In the genomic region with DNA sequence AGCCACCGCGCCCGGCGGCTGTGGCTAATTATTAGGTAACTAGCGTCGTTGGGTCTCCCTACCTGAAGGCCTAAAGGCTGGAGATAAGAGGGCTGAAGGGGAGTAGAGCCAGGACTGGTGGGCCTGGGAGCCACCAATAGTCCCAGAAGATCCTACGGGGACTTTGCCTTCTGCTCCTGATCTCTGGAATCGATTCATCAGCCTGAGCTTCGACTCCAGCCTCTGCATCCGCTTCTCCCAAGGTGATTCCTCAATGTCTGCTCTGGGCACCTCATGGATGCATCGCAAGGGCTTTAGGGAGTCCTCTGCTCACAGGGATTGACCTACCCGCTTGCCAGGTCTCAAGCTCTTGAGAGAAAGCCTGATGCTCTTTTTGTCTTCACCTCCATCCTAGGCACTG, we compare ENCODE assay signal across 15 cellular contexts. TPM values are rescaled to one million over a fixed set of nuclear protein-coding genes. Genes with fewer than 3 reads are reported as not detected.
DNase-seq lines count a peak whose midpoint lies in the region; ATAC-seq and TF ChIP-seq lines count a peak whose summit lies in the region.
"Had no signal": no experiment of that assay in that cellular context is flagged by ENCODE, and none has a peak within 500 bp of the region (broad histone marks: within the 10 kb centered on the region; RNA-seq: fewer than 3 reads in every experiment).

No MANE protein-coding gene starts in this region.

- H3K9me2 ChIP-seq in hepatocyte (replicated peaks; ENCODE audit: insufficient read depth) = no peaks in the 10 kb centered on the region

- H3K27ac ChIP-seq in HEK293 (ENCODE audit: extremely low read depth, low read depth, low read length) (no peak overlapping the region), testis (no peak overlapping the region), hepatocyte (no peak overlapping the region)

- no peaks in the 10 kb centered on the region for H3K27me3 Mint-ChIP-seq in T-helper 2 cell treated with Interferon-gamma antibody and Interleukin-4, amounts not matched to agents 5 μg/mL and 100 μg/mL, for 36 hours (ENCODE audit: low read depth)
- no peaks in the 10 kb centered on the region for H3K27me3 Mint-ChIP-seq in activated T-helper 17 cell treated with anti-CD3 and anti-CD28 coated beads, Interleukin-2, amount 50 U/mL, for 72 hours

- TF ChIP-seq CTCF in HEK293 (tag by site-specific recombination; IDR thresholded peaks at IDR 0.05) (no peak), testis (IDR thresholded peaks at IDR 0.05) (no peak), hepatocyte (IDR thresholded peaks at IDR 0.05; ENCODE audit: poor library complexity) (no peak)

- POLR2A ChIA-PET in HEK293 (lab: Yijun Ruan, JAX) = no interaction called here

- H3K36me3 Mint-ChIP-seq in T-helper 2 cell treated with Interferon-gamma antibody and Interleukin-4, amounts not matched to agents 5 μg/mL and 100 μg/mL, for 36 hours (ENCODE audit: low read depth) = peaks cover 19% of the 10 kb centered on the region
- peaks cover 15% of the 10 kb centered on the region for H3K36me3 Mint-ChIP-seq in activated T-helper 17 cell treated with anti-CD3 and anti-CD28 coated beads, Interleukin-2, amount 50 U/mL, for 72 hours (ENCODE audit: low read depth)

- DNase-seq in T-helper 2 cell treated with Interferon-gamma antibody and Interleukin-4, amounts not matched to agents 5 μg/mL and 100 μg/mL, for 36 hours (ENCODE audit: low spot score) = no peak
- no peak for DNase-seq in T-helper 2 cell
- DNase-seq in testis = no peak
- no peak for DNase-seq in AG08395 (ENCODE audit: low spot score)
- DNase-seq in hepatocyte (ENCODE audit: low spot score) = no peak
- DNase-seq in dedifferentiated amniotic fluid mesenchymal stem cell (ENCODE audit: extremely low spot score) = no peak
- DNase-seq: 8988T; C1 segment of cervical spinal cord; CD8-positive, alpha-beta T cell; COR-L47; DND-41; GDM1 had no signal

- H3K4me3 ChIP-seq in HEK293 (ENCODE audit: low read depth, low read length) (no peak overlapping the region), testis (peak overlapping the region; percentile 51 to 52), hepatocyte (no peak overlapping the region)

- no peak for ATAC-seq in activated T-helper 17 cell treated with anti-CD3 and anti-CD28 coated beads, Interleukin-2, amount 50 U/mL, for 72 hours (replicated peaks)
- ATAC-seq: CD8-positive, alpha-beta T cell; HepG2 had no signal

- CTCF ChIA-PET in HEK293 (lab: Yijun Ruan, JAX) = interaction anchor here (0.6 to 1.2 kb wide), 2 partner anchors 27 to 89 kb away, joined by 3 to 4 read pairs; no protein-coding TSS in a partner anchor

- no peaks in the 10 kb centered on the region; the same call in 1 of the 2 replicates for H3K4me1 ChIP-seq in HEK293 (ENCODE audit: control insufficient read depth, insufficient read depth, low read length)
- H3K4me1 ChIP-seq in testis = peaks cover 7% of the 10 kb centered on the region
- H3K4me1 ChIP-seq in hepatocyte (ENCODE audit: insufficient read depth) = peaks cover 15% of the 10 kb centered on the region

- no peak overlapping the region for H3K4me2 ChIP-seq in hepatocyte

- WGBS in testis, 2 donors = 59 to 79% methylated on average over 12 of the region's 12 CpGs
- WGBS in hepatocyte (ENCODE audit: low lambda C conversion rate, missing lambda C conversion rate) = 93% methylated on average over 8 of the region's 12 CpGs

- H3K9me3 Mint-ChIP-seq in T-helper 2 cell treated with Interferon-gamma antibody and Interleukin-4, amounts not matched to agents 5 μg/mL and 100 μg/mL, for 36 hours = no peaks in the 10 kb centered on the region
- no peaks in the 10 kb centered on the region for H3K9me3 Mint-ChIP-seq in activated T-helper 17 cell treated with anti-CD3 and anti-CD28 coated beads, Interleukin-2, amount 50 U/mL, for 72 hours
- H3K9me3 Mint-ChIP-seq: CD8-positive, alpha-beta T cell had no signal

- H2AFZ ChIP-seq in hepatocyte = no peak overlapping the region

- H3K9me3 ChIP-seq in HEK293 (ENCODE audit: control insufficient read depth, insufficient read depth, low read depth, low read length) (no peaks in the 10 kb centered on the region), testis (no peaks in the 10 kb centered on the region), hepatocyte (ENCODE audit: low read depth) (no peaks in the 10 kb centered on the region)

- peaks cover 25% of the 10 kb centered on the region for H3K4me1 Mint-ChIP-seq in T-helper 2 cell treated with Interferon-gamma antibody and Interleukin-4, amounts not matched to agents 5 μg/mL and 100 μg/mL, for 36 hours (ENCODE audit: low read depth)
- H3K4me1 Mint-ChIP-seq in activated T-helper 17 cell treated with anti-CD3 and anti-CD28 coated beads, Interleukin-2, amount 50 U/mL, for 72 hours = peaks cover 21% of the 10 kb centered on the region

- no peak for TF ChIP-seq POLR2A in testis (IDR thresholded peaks at IDR 0.05)

- H3K36me3 ChIP-seq in HEK293 (ENCODE audit: control insufficient read depth in 2 of 2, insufficient read depth in 1 of 2, low read length in 2 of 2) (peaks cover 0 to 4% of the 10 kb centered on the region in 2 experiments; a peak in 2 of 3 replicates), testis (ENCODE audit: low read depth, missing control alignments) (no peaks in the 10 kb centered on the region), hepatocyte (replicated peaks; ENCODE audit: insufficient read depth, low read depth) (no peaks in the 10 kb centered on the region)

- H3K4me3 Mint-ChIP-seq in T-helper 2 cell treated with Interferon-gamma antibody and Interleukin-4, amounts not matched to agents 5 μg/mL and 100 μg/mL, for 36 hours = no peak overlapping the region
- H3K4me3 Mint-ChIP-seq in activated T-helper 17 cell treated with anti-CD3 and anti-CD28 coated beads, Interleukin-2, amount 50 U/mL, for 72 hours = no peak overlapping the region
- H3K4me3 Mint-ChIP-seq: CD8-positive, alpha-beta T cell had no signal

- intact Hi-C loops in testis (cut with DNase I; ENCODE audit: low total_unique reads) = no loop called here

- no peaks in the 10 kb centered on the region for H3K79me2 ChIP-seq in hepatocyte

- H4K20me1 ChIP-seq in hepatocyte (ENCODE audit: insufficient read depth, poor library complexity, severe bottlenecking) = no peaks in the 10 kb centered on the region

- H3K27me3 ChIP-seq in testis (no peaks in the 10 kb centered on the region), hepatocyte (no peaks in the 10 kb centered on the region)

- H3K27ac Mint-ChIP-seq in T-helper 2 cell treated with Interferon-gamma antibody and Interleukin-4, amounts not matched to agents 5 μg/mL and 100 μg/mL, for 36 hours = peak overlapping the region; percentile 67
- H3K27ac Mint-ChIP-seq in activated T-helper 17 cell treated with anti-CD3 and anti-CD28 coated beads, Interleukin-2, amount 50 U/mL, for 72 hours = peak overlapping the region; percentile 1
- H3K27ac Mint-ChIP-seq: CD8-positive, alpha-beta T cell had no signal

TF ChIP-seq in HEK293, 187 proteins besides CTCF, POLR2A, EP300 and RAD21:
- TF ChIP-seq ZBTB17 (tag by site-specific recombination; IDR thresholded peaks at IDR 0.05) (peak; percentile 80), ZNF37A (tag by site-specific recombination; IDR thresholded peaks at IDR 0.05) (no peak), GLI4 (tag by site-specific recombination; IDR thresholded peaks at IDR 0.05) (no peak)

RNA-seq across cellular contexts. Expression of a gene that starts 14.7 kb away (rescaled TPM):
- 10 to 100 TPM; 64.2 to 76.4 TPM for total RNA-seq in activated T-helper 17 cell treated with anti-CD3 and anti-CD28 coated beads, Interleukin-2, amount 50 U/mL, for 72 hours
- total RNA-seq in testis (10 to 100 TPM; 54.9 to 59.8 TPM), hepatocyte (18.8 and 22.7 TPM in 2 replicates)
- polyA plus RNA-seq in testis (ENCODE audit: insufficient read depth, low read depth, low replicate concordance) (30.4 TPM), hepatocyte (13.6 and 18.9 TPM in 2 replicates)

RNA-seq across cellular contexts. Expression of a gene that starts 30.8 kb away (rescaled TPM):
- total RNA-seq in activated T-helper 17 cell treated with anti-CD3 and anti-CD28 coated beads, Interleukin-2, amount 50 U/mL, for 72 hours = 10 to 100 TPM; 24.0 to 31.3 TPM
- total RNA-seq in testis (10 to 100 TPM; 46.8 to 70.7 TPM), hepatocyte (15.0 and 16.2 TPM in 2 replicates)
- polyA plus RNA-seq in testis (ENCODE audit: insufficient read depth, low read depth, low replicate concordance) (30.3 TPM), hepatocyte (30.9 and 39.1 TPM in 2 replicates)

Comparison
In these comparisons a context has a peak if more than half of its experiments do, and no peak if none do; other contexts are left out.
1. H3K4me3 ChIP-seq: peak in testis (2 of 2); none in HEK293 (single experiment) and hepatocyte (single experiment).